8 cellular contexts compared by ENCODE assay signal in the genomic region with DNA sequence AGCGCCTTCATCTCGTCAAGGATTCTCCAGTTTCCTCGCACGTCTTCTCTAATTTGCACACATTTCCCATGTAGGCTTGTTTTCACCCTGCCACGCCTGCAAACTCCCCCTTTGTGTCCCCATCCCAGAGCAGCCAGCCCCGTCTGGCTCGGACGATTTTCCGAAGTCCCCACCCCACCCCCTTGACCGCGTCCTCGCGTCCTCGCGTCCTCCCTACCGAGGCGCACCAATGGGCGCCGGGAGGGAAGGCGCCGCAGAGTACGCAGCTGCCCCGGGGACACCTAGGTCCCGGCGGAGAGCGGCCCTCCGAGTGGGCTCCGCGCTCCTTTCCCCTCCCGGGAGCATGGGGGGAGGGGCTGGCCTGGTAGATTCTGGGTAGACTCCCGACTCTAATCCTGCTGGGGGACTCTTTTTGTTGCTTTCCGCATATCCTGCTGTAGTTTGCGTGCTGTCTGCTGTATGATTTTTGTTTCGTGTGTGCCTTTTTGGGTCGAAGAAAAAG. TPM values are rescaled to one million over a fixed set of nuclear protein-coding genes. Genes with fewer than 3 reads are reported as not detected.
A peak's percentile ranks its signal among the peaks of the same experiment; 100 is the strongest.
DNase-seq lines count a peak whose midpoint lies in the region; ATAC-seq and TF ChIP-seq lines count a peak whose summit lies in the region.

No MANE protein-coding gene starts in this region.

- peaks cover 5% of the 10 kb centered on the region for H3K27me3 ChIP-seq in fibroblast of lung (ENCODE audit: control insufficient read depth, insufficient read depth, low read length)

- peaks cover 2% of the 10 kb centered on the region for H3K4me1 ChIP-seq in fibroblast of lung (ENCODE audit: control insufficient read depth, extremely low read depth, insufficient read depth, low read length)

- H3K79me2 ChIP-seq in fibroblast of lung (ENCODE audit: control insufficient read depth, insufficient read depth, low read length), result no peaks in the 10 kb centered on the region

- H3K4me1 Mint-ChIP-seq in natural killer cell, result peaks cover 10 to 12% of the 10 kb centered on the region in 2 donors

- peak overlapping the region; percentile 81 for H2AFZ ChIP-seq in fibroblast of lung (ENCODE audit: low read length)

- TF ChIP-seq CTCF in fibroblast of lung (conservative IDR thresholded peaks at IDR 0.05 in 1 of 2, IDR thresholded peaks at IDR 0.05 in 1 of 2; ENCODE audit: low read depth in 1 of 2, low read length in 2 of 2) (no peak), natural killer cell (IDR thresholded peaks at IDR 0.05) (no peak)

- H4K20me1 ChIP-seq in fibroblast of lung (ENCODE audit: control insufficient read depth, extremely low read depth, insufficient read depth, low read length), result no peaks in the 10 kb centered on the region

- no peaks in the 10 kb centered on the region for H3K9me3 ChIP-seq in fibroblast of lung (ENCODE audit: control insufficient read depth, insufficient read depth, low read depth, low read length)

- H3K4me3 Mint-ChIP-seq in natural killer cell, result peak overlapping the region; percentile 58

- no peak overlapping the region for H3K27ac ChIP-seq in fibroblast of lung (ENCODE audit: insufficient read depth, low read length)

- intact Hi-C loops in natural killer cell (cut with micrococcal nuclease), result no loop called here

- peaks cover 51 to 58% of the 10 kb centered on the region in 2 donors for H3K27me3 Mint-ChIP-seq in natural killer cell (ENCODE audit: low read depth in 2 of 2)

- no peaks in the 10 kb centered on the region for H3K36me3 Mint-ChIP-seq in natural killer cell

- peak overlapping the region; percentile 70 to 80 (median 75) for H3K4me3 ChIP-seq in fibroblast of lung (replicated peaks in 1 of 4; ENCODE audit: control extremely low read depth in 1 of 4, insufficient read depth in 1 of 4, low read depth in 3 of 4, low read length in 4 of 4)

- H3K9me3 Mint-ChIP-seq in natural killer cell, result no peaks in the 10 kb centered on the region

- peak overlapping the region; percentile 88 for H3K4me2 ChIP-seq in fibroblast of lung (ENCODE audit: extremely low read depth, insufficient read depth, low read length)

- peak; percentile 28 for DNase-seq in activated T-cell treated with anti-CD3 and anti-CD28 coated beads, Interleukin-2, amount 50 U/mL, for 1 hour
- DNase-seq in activated T-cell treated with anti-CD3 and anti-CD28 coated beads for 4 hours (no peak), fibroblast of lung (ENCODE audit: low read depth in 2 of 2) (peak; percentile 21 to 28), natural killer cell (no peak), cerebellar nuclear complex (lab: John Stamatoyannopoulos, UW) (no peak), Ammon's horn (ENCODE audit: low spot score) (no peak)
- peak; percentile 8 to 18 for DNase-seq in activated CD4-positive, alpha-beta T cell treated with anti-CD3 and anti-CD28 coated beads, Interleukin-2, amount 50 U/mL, for 48 hours

- peak overlapping the region; percentile 58 for H3K9ac ChIP-seq in fibroblast of lung (ENCODE audit: insufficient read depth, low read length)

- no peak overlapping the region for H3K27ac Mint-ChIP-seq in natural killer cell

- H3K36me3 ChIP-seq in fibroblast of lung (ENCODE audit: control insufficient read depth, insufficient read depth, low read length), result no peaks in the 10 kb centered on the region

- ATAC-seq in natural killer cell (no peak), HG02852 (IDR thresholded peaks at IDR 0.05; ENCODE audit: unreplicated experiment) (no peak)

RNA-seq across cellular contexts. Expression of gene CACHD1, which starts 1.3 kb away (rescaled TPM):
- total RNA-seq in fibroblast of lung, result 4.6 and 5.4 TPM in 2 replicates
- 2.9 TPM in 2 replicates for polyA plus RNA-seq in fibroblast of lung
- 3.1 and 4.0 TPM in 2 replicates for polyA plus RNA-seq in fibroblast of lung (2012)
- 4.6 and 6.6 TPM in 2 replicates for polyA minus RNA-seq in fibroblast of lung (ENCODE audit: low replicate concordance)
- not detected for total RNA-seq in natural killer cell

Comparison
In these comparisons a context has a peak if more than half of its experiments do, and no peak if none do; other contexts are left out.
1. DNase-seq: peak in activated T-cell treated with anti-CD3 and anti-CD28 coated beads, Interleukin-2, amount 50 U/mL, for 1 hour (single experiment), activated CD4-positive, alpha-beta T cell treated with anti-CD3 and anti-CD28 coated beads, Interleukin-2, amount 50 U/mL, for 48 hours (2 of 2) and fibroblast of lung (2 of 2); none in activated T-cell treated with anti-CD3 and anti-CD28 coated beads for 4 hours (single experiment), natural killer cell (single experiment), cerebellar nuclear complex (0 of 2) and Ammon's horn (single experiment).